8 cellular contexts compared by ENCODE assay signal in the genomic region with DNA sequence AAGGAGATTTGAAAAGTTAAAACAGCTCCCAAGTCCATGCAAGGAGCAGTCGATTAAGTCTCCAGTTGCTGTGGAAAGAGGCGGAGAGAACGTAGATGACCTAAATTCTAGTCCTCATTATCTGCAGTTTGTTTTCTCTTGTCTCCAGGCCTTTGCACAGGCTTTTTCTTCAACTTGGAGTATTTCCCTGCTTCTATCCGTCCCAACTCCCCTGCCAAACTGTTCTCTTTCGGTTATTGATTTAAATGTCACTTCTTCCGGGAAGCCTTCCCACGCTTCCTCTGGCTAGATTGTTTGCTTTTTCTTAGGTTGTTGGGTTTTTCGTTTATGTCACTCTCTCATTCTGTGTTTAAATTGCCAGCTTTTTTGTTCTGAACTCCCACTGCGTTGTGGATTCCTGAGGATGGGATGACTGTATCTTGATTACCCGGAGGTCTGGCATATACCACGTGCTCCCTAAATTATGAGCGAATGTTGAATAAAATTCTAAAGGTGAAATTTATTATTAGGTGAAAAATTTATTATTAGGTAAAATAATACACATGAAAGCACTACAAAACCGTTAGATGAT. TPM values are rescaled to one million over a fixed set of nuclear protein-coding genes. Genes with fewer than 3 reads are reported as not detected.
A peak's percentile ranks its signal among the peaks of the same experiment; 100 is the strongest.
DNase-seq lines count a peak whose midpoint lies in the region; ATAC-seq and TF ChIP-seq lines count a peak whose summit lies in the region.

No MANE protein-coding gene starts in this region.

- peak overlapping the region; percentile 65 to 96 (median 95) for H3K27ac ChIP-seq in gastroesophageal sphincter

- peaks cover 43% of the 10 kb centered on the region for H3K4me1 Mint-ChIP-seq in activated CD4-positive, alpha-beta memory T cell treated with anti-CD3 and anti-CD28 coated beads, Interleukin-2, amount 10 ng/mL, durations not matched to agents 7 days and 5 days

- TF ChIP-seq POLR2A in gastroesophageal sphincter (IDR thresholded peaks at IDR 0.05) = no peak

- H3K36me3 Mint-ChIP-seq in activated CD4-positive, alpha-beta memory T cell treated with anti-CD3 and anti-CD28 coated beads, Interleukin-2, amount 10 ng/mL, durations not matched to agents 7 days and 5 days (ENCODE audit: low read depth) = peaks cover 26% of the 10 kb centered on the region

- TF ChIP-seq CTCF in gastroesophageal sphincter (IDR thresholded peaks at IDR 0.05) = no peak
- TF ChIP-seq CTCF in retinal pigment epithelial cell (conservative IDR thresholded peaks at IDR 0.05; ENCODE audit: low read depth, low read length) = no peak

- no peaks in the 10 kb centered on the region for H3K9me3 Mint-ChIP-seq in activated CD4-positive, alpha-beta memory T cell treated with anti-CD3 and anti-CD28 coated beads, Interleukin-2, amount 10 ng/mL, durations not matched to agents 7 days and 5 days

- peak; percentile 32 for DNase-seq in activated naive CD4-positive, alpha-beta T cell treated with Interleukin-2 at 50 U/mL for 16 hours
- no peak for DNase-seq in activated naive CD4-positive, alpha-beta T cell (lab: John Stamatoyannopoulos, UW)
- DNase-seq in activated CD4-positive, alpha-beta memory T cell treated with anti-CD3 and anti-CD28 coated beads, Interleukin-2, amount 10 ng/mL, durations not matched to agents 7 days and 5 days = no peak
- DNase-seq in retinal pigment epithelial cell (ENCODE audit: low read depth) = no peak
- DNase-seq in NCI-H1417 treated with DMSO at 0.1 percent for 48 hours (lab: John Stamatoyannopoulos, UW) = no peak
- DNase-seq in glomerular visceral epithelial cell (ENCODE audit: extremely low spot score) = no peak

- no peaks in the 10 kb centered on the region for H3K9me3 ChIP-seq in gastroesophageal sphincter

- POLR2A ChIA-PET in activated CD4-positive, alpha-beta memory T cell treated with anti-CD3 and anti-CD28 coated beads, Interleukin-2, amount 10 ng/mL, durations not matched to agents 7 days and 5 days (lab: Charles Lee) = interaction anchor here (0.7 to 5.9 kb wide), 20 partner anchors 9 to 1177 kb away, joined by 3 to 88 read pairs (median 4); partner anchors contain the start of genes CCDC83, CREBZF, EED and PICALM

- no peaks in the 10 kb centered on the region for H3K27me3 ChIP-seq in gastroesophageal sphincter

- peaks cover 5 to 52% (median 7%) of the 10 kb centered on the region in 3 donors for H3K4me1 ChIP-seq in gastroesophageal sphincter

- 0 to 1% methylated on average over 11 to 13 of the region's 13 CpGs for WGBS in gastroesophageal sphincter (ENCODE audit: low coverage in 1 of 2), 2 donors

- peak; percentile 10 for ATAC-seq in HG03175 (IDR thresholded peaks at IDR 0.05; ENCODE audit: unreplicated experiment)
- ATAC-seq in gastroesophageal sphincter = peak; percentile 5

- CTCF ChIA-PET in activated CD4-positive, alpha-beta memory T cell treated with anti-CD3 and anti-CD28 coated beads, Interleukin-2, amount 10 ng/mL, durations not matched to agents 7 days and 5 days (lab: Charles Lee) = interaction anchor here (0.6 to 2.9 kb wide), 5 partner anchors 19 to 125 kb away, joined by 3 to 12 read pairs (median 3); partner anchors contain the start of gene TMEM126A

- H3K36me3 ChIP-seq in gastroesophageal sphincter = peaks cover 0 to 20% of the 10 kb centered on the region in 2 donors

- H3K27ac Mint-ChIP-seq in activated CD4-positive, alpha-beta memory T cell treated with anti-CD3 and anti-CD28 coated beads, Interleukin-2, amount 10 ng/mL, durations not matched to agents 7 days and 5 days = peak overlapping the region; percentile 88

- peaks cover 2% of the 10 kb centered on the region for H3K27me3 Mint-ChIP-seq in activated CD4-positive, alpha-beta memory T cell treated with anti-CD3 and anti-CD28 coated beads, Interleukin-2, amount 10 ng/mL, durations not matched to agents 7 days and 5 days

- TF ChIP-seq EP300 in gastroesophageal sphincter (IDR thresholded peaks at IDR 0.05) = no peak

- H3K4me3 ChIP-seq in gastroesophageal sphincter (peak overlapping the region; percentile 78 to 79), retinal pigment epithelial cell (ENCODE audit: low read length) (peak overlapping the region; percentile 98)

- peak overlapping the region; percentile 94 for H3K4me3 Mint-ChIP-seq in activated CD4-positive, alpha-beta memory T cell treated with anti-CD3 and anti-CD28 coated beads, Interleukin-2, amount 10 ng/mL, durations not matched to agents 7 days and 5 days

RNA-seq across cellular contexts. Expression of gene TMEM126B, which starts 0.5 kb away (rescaled TPM):
- 10 to 100 TPM; 48.8 to 50.3 TPM for total RNA-seq in activated CD4-positive, alpha-beta memory T cell treated with anti-CD3 and anti-CD28 coated beads, Interleukin-2, amount 10 ng/mL, durations not matched to agents 7 days and 5 days
- 10 to 100 TPM; 40.2 to 63.2 (median 47.0) TPM for total RNA-seq in gastroesophageal sphincter

RNA-seq across cellular contexts. Expression of gene DLG2, which starts 1.7 kb away (rescaled TPM):
- total RNA-seq in activated CD4-positive, alpha-beta memory T cell treated with anti-CD3 and anti-CD28 coated beads, Interleukin-2, amount 10 ng/mL, durations not matched to agents 7 days and 5 days = 1 to 10 TPM; 1.3 to 1.7 TPM
- 10 to 100 TPM; 11.0 to 34.2 (median 19.8) TPM for total RNA-seq in gastroesophageal sphincter

RNA-seq across cellular contexts. Expression of gene TMEM126A, which starts 18.9 kb away (rescaled TPM):
- total RNA-seq in activated CD4-positive, alpha-beta memory T cell treated with anti-CD3 and anti-CD28 coated beads, Interleukin-2, amount 10 ng/mL, durations not matched to agents 7 days and 5 days = 10 to 100 TPM; 31.8 to 35.6 TPM
- 10 to 100 TPM; 17.3 to 33.9 (median 26.2) TPM for total RNA-seq in gastroesophageal sphincter

RNA-seq across cellular contexts. Expression of gene CREBZF, which starts 36.1 kb away (rescaled TPM):
- 10 to 100 TPM; 66.0 to 68.4 TPM for total RNA-seq in activated CD4-positive, alpha-beta memory T cell treated with anti-CD3 and anti-CD28 coated beads, Interleukin-2, amount 10 ng/mL, durations not matched to agents 7 days and 5 days
- total RNA-seq in gastroesophageal sphincter = 10 to 100 TPM; 27.4 to 96.0 (median 46.0) TPM

RNA-seq across cellular contexts. Expression of gene CCDC89, which starts 57.1 kb away (rescaled TPM):
- total RNA-seq in activated CD4-positive, alpha-beta memory T cell treated with anti-CD3 and anti-CD28 coated beads, Interleukin-2, amount 10 ng/mL, durations not matched to agents 7 days and 5 days = 1 to 10 TPM; 1.1 to 1.7 TPM
- 1 to 10 TPM; 1.7 to 3.4 (median 1.7) TPM for total RNA-seq in gastroesophageal sphincter

Comparison
In these comparisons a context has a peak if more than half of its experiments do, and no peak if none do; other contexts are left out.
1. RNA of gene DLG2, which starts 1.7 kb away (total RNA-seq): 11.0 to 34.2 TPM in gastroesophageal sphincter; 1.3 to 1.7 TPM in activated CD4-positive, alpha-beta memory T cell treated with anti-CD3 and anti-CD28 coated beads, Interleukin-2, amount 10 ng/mL, durations not matched to agents 7 days and 5 days; every median in the first group is over 4 times any median in the second.